ENCODE assay signal across 14 cellular contexts in the genomic region with DNA sequence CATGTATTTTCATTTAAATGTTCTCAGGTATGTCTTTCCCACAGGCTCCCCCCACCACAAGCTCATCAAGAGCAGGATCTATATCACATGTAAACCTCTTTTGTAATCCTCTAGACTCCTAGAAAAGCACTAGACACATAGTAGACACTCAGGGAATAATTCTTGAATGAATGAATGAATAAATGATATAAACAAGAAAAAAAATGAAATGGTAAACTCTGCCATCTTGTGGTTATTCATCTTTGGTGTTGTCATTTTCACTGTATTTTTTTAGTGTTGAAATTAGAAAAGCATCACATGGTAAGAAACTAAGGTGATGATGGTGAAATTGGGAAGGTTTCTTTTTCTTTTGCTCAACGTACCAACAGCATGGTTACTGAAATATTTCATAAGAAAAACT. TPM values are rescaled to one million over a fixed set of nuclear protein-coding genes. Genes with fewer than 3 reads are reported as not detected.
A peak's percentile ranks its signal among the peaks of the same experiment; 100 is the strongest.
DNase-seq lines count a peak whose midpoint lies in the region; ATAC-seq, FAIRE-seq and TF ChIP-seq lines count a peak whose summit lies in the region.
"Had no signal": no experiment of that assay in that cellular context is flagged by ENCODE, and none has a peak within 500 bp of the region (broad histone marks: within the 10 kb centered on the region; RNA-seq: fewer than 3 reads in every experiment).

No MANE protein-coding gene starts in this region.

- intact Hi-C loops in activated naive CD4-positive, alpha-beta T cell treated with anti-CD3 and anti-CD28 coated beads for 36 hours (cut with micrococcal nuclease) = loop anchor here (1.0 to 10.0 kb wide), 2 partner anchors 166 to 279 kb away; no protein-coding TSS in a partner anchor
- intact Hi-C loops in endothelial cell of umbilical vein (cut with micrococcal nuclease) = loop anchor here (1.0 to 5.0 kb wide), 4 partner anchors 105 to 166 kb away; no protein-coding TSS in a partner anchor
- intact Hi-C loops in Right ventricle myocardium inferior (cut with DNase I) = no loop called here

- H3K27me3 ChIP-seq in endothelial cell of umbilical vein (ENCODE audit: control insufficient read depth in 2 of 2, insufficient read depth in 2 of 2, low read length in 2 of 2) (no peaks in the 10 kb centered on the region), smooth muscle cell (ENCODE audit: low read depth) (no peaks in the 10 kb centered on the region)
- H3K27me3 ChIP-seq: neutrophil had no signal

- H3K27ac Mint-ChIP-seq in activated naive CD4-positive, alpha-beta T cell treated with anti-CD3 and anti-CD28 coated beads for 36 hours = peak overlapping the region; percentile 36
- H3K27ac Mint-ChIP-seq in activated naive CD4-positive, alpha-beta T cell treated with anti-CD3 and anti-CD28 coated beads, Interleukin-2, amount 50 U/mL, for 72 hours = peak overlapping the region in 1 of 2 donors; percentile 56

- POLR2A ChIA-PET in endothelial cell of umbilical vein (lab: Charles Lee) = no interaction called here

- H3K4me3 Mint-ChIP-seq in activated naive CD4-positive, alpha-beta T cell treated with anti-CD3 and anti-CD28 coated beads for 36 hours = no peak overlapping the region

- TF ChIP-seq CTCF in endothelial cell of umbilical vein (IDR thresholded peaks at IDR 0.05; ENCODE audit: extremely low read depth in 1 of 2, insufficient read depth in 1 of 2, low read depth in 1 of 2, low read length in 2 of 2) (no peak), smooth muscle cell (IDR thresholded peaks at IDR 0.05; ENCODE audit: borderline replicate concordance, insufficient read depth, poor library complexity, severe bottlenecking) (peak; percentile 39)

- H2AFZ ChIP-seq in endothelial cell of umbilical vein (ENCODE audit: low read depth, low read length) = no peak overlapping the region
- no peak overlapping the region for H2AFZ ChIP-seq in smooth muscle cell (ENCODE audit: low read depth)

- DNase-seq in activated naive CD4-positive, alpha-beta T cell treated with anti-CD3 and anti-CD28 coated beads for 36 hours = no peak
- DNase-seq in activated naive CD4-positive, alpha-beta T cell treated with anti-CD3 and anti-CD28 coated beads, Interleukin-2, amount 50 U/mL, for 72 hours (ENCODE audit: low spot score in 2 of 2) = no peak
- DNase-seq in NCI-H1694 treated with DMSO at 0.1 percent for 48 hours (lab: John Stamatoyannopoulos, UW) = peak; percentile 54
- peak; percentile 46 for DNase-seq in endothelial cell of umbilical vein (ENCODE audit: low read depth, low spot score)
- no peak for DNase-seq in smooth muscle cell (lab: John Stamatoyannopoulos, UW; ENCODE audit: unreplicated experiment)
- DNase-seq in NCI-H128 (lab: John Stamatoyannopoulos, UW; ENCODE audit: unreplicated experiment) = no peak
- no peak for DNase-seq in Right ventricle myocardium inferior (ENCODE audit: missing footprints)
- DNase-seq: activated CD4-positive, alpha-beta T cell treated with anti-CD3 and anti-CD28 coated beads for 4 hours; DMS79 treated with DMSO at 0.1 percent for 48 hours; effector CD8-positive, alpha-beta T cell; NCI-H187 had no signal

- H3K9me3 Mint-ChIP-seq in activated naive CD4-positive, alpha-beta T cell treated with anti-CD3 and anti-CD28 coated beads for 36 hours = no peaks in the 10 kb centered on the region
- no peaks in the 10 kb centered on the region for H3K9me3 Mint-ChIP-seq in activated naive CD4-positive, alpha-beta T cell treated with anti-CD3 and anti-CD28 coated beads, Interleukin-2, amount 50 U/mL, for 72 hours

- H3K36me3 Mint-ChIP-seq in activated naive CD4-positive, alpha-beta T cell treated with anti-CD3 and anti-CD28 coated beads for 36 hours (ENCODE audit: low read depth) = no peaks in the 10 kb centered on the region
- H3K36me3 Mint-ChIP-seq in activated naive CD4-positive, alpha-beta T cell treated with anti-CD3 and anti-CD28 coated beads, Interleukin-2, amount 50 U/mL, for 72 hours = no peaks in the 10 kb centered on the region

- H3F3A ChIP-seq in smooth muscle cell (ENCODE audit: low read depth) = no peaks in the 10 kb centered on the region

- H3K27ac ChIP-seq in endothelial cell of umbilical vein (ENCODE audit: insufficient read depth, low read depth, low read length) = no peak overlapping the region
- no peak overlapping the region for H3K27ac ChIP-seq in smooth muscle cell (ENCODE audit: low read depth)
- H3K27ac ChIP-seq: neutrophil had no signal

- H3K4me1 ChIP-seq in endothelial cell of umbilical vein (ENCODE audit: control insufficient read depth, extremely low read depth, insufficient read depth, low read length) (peaks cover 5% of the 10 kb centered on the region), smooth muscle cell (ENCODE audit: low read depth) (no peaks in the 10 kb centered on the region)

- BruUV-seq in endothelial cell of umbilical vein (replicated peaks; lab: Mats Ljungman, UMichigan) = no TSS peak

- H3K27me3 Mint-ChIP-seq in activated naive CD4-positive, alpha-beta T cell treated with anti-CD3 and anti-CD28 coated beads for 36 hours (ENCODE audit: low read depth) = no peaks in the 10 kb centered on the region

- H3K4me3 ChIP-seq in endothelial cell of umbilical vein (replicated peaks in 1 of 3; ENCODE audit: insufficient read depth in 1 of 3, low read depth in 1 of 3, low read length in 3 of 3) = no peak overlapping the region
- no peak overlapping the region for H3K4me3 ChIP-seq in smooth muscle cell

- H3K4me2 ChIP-seq in endothelial cell of umbilical vein (ENCODE audit: insufficient read depth, low read length) = no peak overlapping the region
- H3K4me2 ChIP-seq in smooth muscle cell = no peak overlapping the region

- peaks cover 4% of the 10 kb centered on the region for H3K4me1 Mint-ChIP-seq in activated naive CD4-positive, alpha-beta T cell treated with anti-CD3 and anti-CD28 coated beads for 36 hours (ENCODE audit: low read depth)

- 41% methylated on average over 1 of the region's 1 CpG for WGBS in smooth muscle cell (ENCODE audit: low lambda C conversion rate)

- H3K9ac ChIP-seq in endothelial cell of umbilical vein (replicated peaks; ENCODE audit: extremely low read depth, insufficient read depth, low read length) (no peak overlapping the region), smooth muscle cell (ENCODE audit: low read depth) (no peak overlapping the region)

- H3K36me3 ChIP-seq in endothelial cell of umbilical vein (ENCODE audit: control insufficient read depth in 2 of 2, extremely low read depth in 1 of 2, insufficient read depth in 2 of 2, low read length in 2 of 2) = no peaks in the 10 kb centered on the region
- H3K36me3 ChIP-seq in smooth muscle cell (ENCODE audit: low read depth) = no peaks in the 10 kb centered on the region
- H3K36me3 ChIP-seq: neutrophil had no signal

- H3K79me2 ChIP-seq in endothelial cell of umbilical vein (ENCODE audit: control insufficient read depth, insufficient read depth, low read length) = no peaks in the 10 kb centered on the region
- H3K79me2 ChIP-seq in smooth muscle cell (ENCODE audit: low read depth) = no peaks in the 10 kb centered on the region

- dilution Hi-C loops in endothelial cell of umbilical vein (cut with MboI; ENCODE audit: extremely low pct_ligation_motif_present, low sequenced_read_pairs) = no loop called here

- CTCF ChIA-PET in activated naive CD4-positive, alpha-beta T cell treated with anti-CD3 and anti-CD28 coated beads for 36 hours (lab: Charles Lee) = interaction anchor here (0.6 to 2.2 kb wide), 3 partner anchors 36 to 178 kb away, joined by 3 to 6 read pairs (median 5); no protein-coding TSS in a partner anchor
- CTCF ChIA-PET in endothelial cell of umbilical vein (lab: Charles Lee) = interaction anchor here (0.7 to 1.9 kb wide), 7 partner anchors 14 to 166 kb away, joined by 3 to 5 read pairs (median 4); no protein-coding TSS in a partner anchor

- FAIRE-seq in endothelial cell of umbilical vein (lab: Jason Lieb, UNC) = peak; percentile 66
- FAIRE-seq: H1 had no signal

- H3K9me1 ChIP-seq in endothelial cell of umbilical vein (replicated peaks; ENCODE audit: control insufficient read depth, extremely low read depth, insufficient read depth, low read length) = no peaks in the 10 kb centered on the region

- H3K9me3 ChIP-seq in endothelial cell of umbilical vein (replicated peaks; ENCODE audit: control insufficient read depth, insufficient read depth, low read length) = no peaks in the 10 kb centered on the region
- no peaks in the 10 kb centered on the region for H3K9me3 ChIP-seq in smooth muscle cell (replicated peaks; ENCODE audit: low read depth)
- H3K9me3 ChIP-seq: neutrophil had no signal

- H4K20me1 ChIP-seq in endothelial cell of umbilical vein (replicated peaks; ENCODE audit: control insufficient read depth, extremely low read depth, insufficient read depth, low read length) (no peaks in the 10 kb centered on the region), smooth muscle cell (ENCODE audit: low read depth) (no peaks in the 10 kb centered on the region)

- ATAC-seq in activated naive CD4-positive, alpha-beta T cell treated with anti-CD3 and anti-CD28 coated beads, Interleukin-2, amount 50 U/mL, for 72 hours = no peak
- ATAC-seq in GM21717 (IDR thresholded peaks at IDR 0.05; ENCODE audit: unreplicated experiment) = no peak
- no peak for ATAC-seq in Right ventricle myocardium inferior

- no peak for TF ChIP-seq POLR2A in endothelial cell of umbilical vein (IDR thresholded peaks at IDR 0.05; ENCODE audit: low read depth, low read length)

TF ChIP-seq in endothelial cell of umbilical vein, 7 proteins besides CTCF, POLR2A, EP300 and RAD21 (continues in another document):
- TF ChIP-seq JUN (IDR thresholded peaks at IDR 0.05; ENCODE audit: borderline replicate concordance, insufficient read depth, insufficient read length, low read depth) (no peak), EZH2 (IDR thresholded peaks at IDR 0.05; ENCODE audit: borderline replicate concordance, low read depth, low read length, severe bottlenecking) (no peak), GATA2 (IDR thresholded peaks at IDR 0.05; ENCODE audit: insufficient read depth, insufficient read length, low read depth, low read length) (no peak), MYC (IDR thresholded peaks at IDR 0.05; ENCODE audit: low read depth, low read length) (no peak), POLR2AphosphoS5 (IDR thresholded peaks at IDR 0.05; ENCODE audit: insufficient read depth, low read depth, low read length) (no peak)

RNA-seq across cellular contexts. Expression of a gene that starts 34.2 kb away (rescaled TPM):
- total RNA-seq in activated naive CD4-positive, alpha-beta T cell treated with anti-CD3 and anti-CD28 coated beads for 36 hours = 10 to 100 TPM; 11.7 TPM
- 10 to 100 TPM; 20.4 to 28.5 TPM for total RNA-seq in activated naive CD4-positive, alpha-beta T cell treated with anti-CD3 and anti-CD28 coated beads, Interleukin-2, amount 50 U/mL, for 72 hours
- total RNA-seq in endothelial cell of umbilical vein = 32.9 and 34.6 TPM in 2 replicates
- 21.7 and 28.6 TPM in 2 replicates for polyA plus RNA-seq in endothelial cell of umbilical vein
- polyA plus RNA-seq in endothelial cell of umbilical vein (2011; cell fraction: cytosol; rRNA removed) = 39.8 and 40.6 TPM in 2 replicates
- 21.0 and 29.0 TPM in 2 replicates for polyA plus RNA-seq in endothelial cell of umbilical vein (2011; cell fraction: nucleus; rRNA removed)
- polyA plus RNA-seq in endothelial cell of umbilical vein (2012) = 42.1 and 54.2 TPM in 2 replicates
- 16.7 and 19.6 TPM in 2 replicates for polyA minus RNA-seq in endothelial cell of umbilical vein
- polyA minus RNA-seq in endothelial cell of umbilical vein (2011; cell fraction: cytosol; rRNA and poly(A)+ RNA removed) = 5.7 TPM
- 5.0 and 9.9 TPM in 2 replicates for polyA minus RNA-seq in endothelial cell of umbilical vein (2011; cell fraction: nucleus; rRNA and poly(A)+ RNA removed)
- total RNA-seq in smooth muscle cell = 27.0 and 32.6 TPM in 2 replicates
- 13.2 and 17.9 TPM in 2 replicates for polyA plus RNA-seq in smooth muscle cell
- 16.8 TPM for total RNA-seq in Right ventricle myocardium inferior

Comparison
In these comparisons a context has a peak if more than half of its experiments do, and no peak if none do; other contexts are left out.
1. DNase-seq: peak in NCI-H1694 treated with DMSO at 0.1 percent for 48 hours (single experiment) and endothelial cell of umbilical vein (single experiment); none in activated naive CD4-positive, alpha-beta T cell treated with anti-CD3 and anti-CD28 coated beads for 36 hours (single experiment), activated naive CD4-positive, alpha-beta T cell treated with anti-CD3 and anti-CD28 coated beads, Interleukin-2, amount 50 U/mL, for 72 hours (0 of 2), smooth muscle cell (single experiment), NCI-H128 (single experiment) and Right ventricle myocardium inferior (single experiment).